Comparison of ENCODE assay signal across 7 cellular contexts in the genomic region with DNA sequence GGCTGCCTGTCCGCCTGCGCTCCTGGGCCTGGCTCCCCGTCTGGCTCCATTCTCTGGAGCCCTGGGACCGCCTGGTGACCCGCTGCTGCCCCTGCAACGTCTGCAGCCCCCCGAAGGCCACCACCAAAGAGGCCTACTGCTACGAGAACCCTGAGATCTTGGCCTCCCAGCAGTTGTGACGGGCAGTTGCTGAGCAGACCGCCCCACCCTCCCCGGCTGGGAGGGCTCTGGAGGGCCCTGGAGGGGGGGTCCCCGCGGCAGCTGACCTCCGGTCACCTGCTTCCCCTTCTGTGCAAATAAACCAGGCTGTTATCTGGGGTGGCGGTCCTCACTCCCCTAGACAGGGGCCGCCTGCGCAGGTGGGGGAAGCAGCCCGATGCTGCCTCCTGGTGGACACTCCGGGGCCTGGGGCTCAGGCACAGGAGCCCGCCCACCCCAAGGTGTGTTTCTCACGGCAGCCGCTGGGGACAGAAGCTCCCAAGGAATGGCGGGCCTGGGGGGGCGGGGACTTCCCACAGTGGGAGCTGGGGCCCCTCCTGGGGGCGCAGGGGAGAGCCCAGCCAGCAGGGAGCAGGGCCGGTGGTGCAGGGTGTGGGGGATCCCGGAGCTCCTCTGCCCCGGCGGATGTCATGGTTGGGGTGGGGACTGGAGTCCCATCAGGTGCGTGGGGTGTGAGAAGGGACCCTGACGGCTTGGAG. TPM values are rescaled to one million over a fixed set of nuclear protein-coding genes. Genes with fewer than 3 reads are reported as not detected.
DNase-seq lines count a peak whose midpoint lies in the region; TF ChIP-seq lines count a peak whose summit lies in the region.

No MANE protein-coding gene starts in this region.

- TF ChIP-seq EP300 in tibial nerve (IDR thresholded peaks at IDR 0.05) = peak in 1 of 2 donors; percentile 13

- peak overlapping the region; percentile 42 for H3K4me2 ChIP-seq in trophoblast cell (ENCODE audit: low read length)

- H2AK5ac ChIP-seq in trophoblast cell (ENCODE audit: low read length) = peak overlapping the region; percentile 66

- no peak overlapping the region for H2AFZ ChIP-seq in trophoblast cell (ENCODE audit: insufficient read depth, low read length, poor library complexity)

- no peak overlapping the region for H2BK12ac ChIP-seq in trophoblast cell (ENCODE audit: low read length)

- H3K36me3 ChIP-seq in SK-N-MC (ENCODE audit: insufficient read depth, low read length) (no peaks in the 10 kb centered on the region), trophoblast cell (ENCODE audit: control insufficient read depth in 1 of 2, insufficient read depth in 2 of 2, low read length in 2 of 2) (no peaks in the 10 kb centered on the region), tibial nerve (no peaks in the 10 kb centered on the region)

- peak overlapping the region; percentile 17 for H3K4ac ChIP-seq in trophoblast cell (ENCODE audit: low read depth, low read length)

- H4K12ac ChIP-seq in trophoblast cell (ENCODE audit: low read depth, low read length) = no peak overlapping the region

- H3K4me3 ChIP-seq in SK-N-MC (peak overlapping the region; percentile 49), trophoblast cell (ENCODE audit: low read depth, low read length) (no peak overlapping the region), tibial nerve (peak overlapping the region in 2 of 4 donors; percentile 15 to 27)

- H3K14ac ChIP-seq in trophoblast cell (ENCODE audit: low read length) = peak overlapping the region; percentile 10

- H4K91ac ChIP-seq in trophoblast cell (ENCODE audit: low read depth, low read length) = no peak overlapping the region

- H2BK120ac ChIP-seq in trophoblast cell (ENCODE audit: insufficient read depth, low read length, poor library complexity) = no peak overlapping the region

- H3K27ac ChIP-seq in SK-N-MC = no peak overlapping the region
- H3K27ac ChIP-seq in trophoblast cell (ENCODE audit: low read depth, low read length) = no peak overlapping the region
- H3K27ac ChIP-seq in tibial nerve = peak overlapping the region in 2 of 4 donors; percentile 37 to 43

- TF ChIP-seq POLR2A in tibial nerve (IDR thresholded peaks at IDR 0.05) = peak in 1 of 2 donors; percentile 18

- H3K18ac ChIP-seq in trophoblast cell (ENCODE audit: low read length) = peak overlapping the region; percentile 30

- H3K23ac ChIP-seq in trophoblast cell (ENCODE audit: low read length) = no peak overlapping the region

- WGBS in trophoblast cell (ENCODE audit: extremely low coverage, insufficient coverage, insufficient read length) = no CpG with 5 or more reads among the region's 31 CpGs
- 7 to 15% methylated on average over 11 to 23 of the region's 31 CpGs for WGBS in tibial nerve, 2 donors

- peak; percentile 97 for DNase-seq in GM13976 (ENCODE audit: low spot score)
- DNase-seq in NAMALWA (ENCODE audit: low spot score) = peak; percentile 90
- no peak for DNase-seq in SK-N-MC (ENCODE audit: low read depth, low spot score)
- DNase-seq in activated naive CD4-positive, alpha-beta T cell treated with Interleukin-2 at 50 U/mL for 16 hours = peak; percentile 92
- peak; percentile 83 for DNase-seq in glomerular visceral epithelial cell (ENCODE audit: extremely low spot score)
- peak; percentile 75 to 84 for DNase-seq in trophoblast cell
- peak; percentile 68 to 72 for DNase-seq in tibial nerve (ENCODE audit: low spot score in 2 of 2)

- H3K9ac ChIP-seq in SK-N-MC (ENCODE audit: insufficient read length) (no peak overlapping the region), trophoblast cell (ENCODE audit: low read length) (no peak overlapping the region)

- H4K8ac ChIP-seq in trophoblast cell (ENCODE audit: low read depth, low read length) = peak overlapping the region; percentile 22

- no peak overlapping the region for H2BK5ac ChIP-seq in trophoblast cell (ENCODE audit: low read depth, low read length, poor library complexity)

- in situ Hi-C loops in GM13976 (cut with MboI; ENCODE audit: low sequenced_read_pairs, unreplicated experiment) = no loop called here

- H3K4me1 ChIP-seq in trophoblast cell (ENCODE audit: control insufficient read depth in 1 of 2, insufficient read depth in 2 of 2, low read length in 2 of 2) (peaks cover 5% of the 10 kb centered on the region in 2 experiments), tibial nerve (peaks cover 0 to 49% (median 23%) of the 10 kb centered on the region in 4 donors)

- TF ChIP-seq CTCF in GM13976 (IDR thresholded peaks at IDR 0.05; ENCODE audit: borderline replicate concordance, control extremely low read depth, extremely low read depth, insufficient read depth, missing control alignments) (peak; percentile 100), tibial nerve (IDR thresholded peaks at IDR 0.05) (peak; percentile 97 to 99 (median 98))

- H3K9me3 ChIP-seq in SK-N-MC (ENCODE audit: low read depth, low read length) = no peaks in the 10 kb centered on the region
- no peaks in the 10 kb centered on the region for H3K9me3 ChIP-seq in trophoblast cell (ENCODE audit: insufficient read depth, low read depth, low read length)
- no peaks in the 10 kb centered on the region for H3K9me3 ChIP-seq in tibial nerve

- H3K27me3 ChIP-seq in trophoblast cell (ENCODE audit: insufficient read depth, low read length) = no peaks in the 10 kb centered on the region
- peaks cover 0 to 31% of the 10 kb centered on the region in 2 donors for H3K27me3 ChIP-seq in tibial nerve

- H3K79me1 ChIP-seq in trophoblast cell (ENCODE audit: low read length) = peaks cover 8% of the 10 kb centered on the region

- peaks cover 7% of the 10 kb centered on the region for H3K79me2 ChIP-seq in trophoblast cell (ENCODE audit: control insufficient read depth, insufficient read depth, low read length, poor library complexity)

RNA-seq across cellular contexts. Expression of a gene that starts 4.7 kb away (rescaled TPM):
- polyA plus RNA-seq in trophoblast cell (2013) = 432 and 443 TPM in 2 replicates
- 100 to 1,000 TPM; 102 to 190 (median 161) TPM for total RNA-seq in tibial nerve

RNA-seq across cellular contexts. Expression of a gene that starts 5.7 kb away (rescaled TPM):
- not detected in 2 replicates for polyA plus RNA-seq in trophoblast cell (2013)
- total RNA-seq in tibial nerve = not detected

RNA-seq across cellular contexts. Expression of a gene that starts 9.1 kb away (rescaled TPM):
- polyA plus RNA-seq in trophoblast cell (2013) = 0.06 TPM in 1 of 2 replicates, not detected in the other
- total RNA-seq in tibial nerve = not detected

RNA-seq across cellular contexts. Expression of a gene that starts 11.4 kb away (rescaled TPM):
- 0.57 and 0.61 TPM in 2 replicates for polyA plus RNA-seq in trophoblast cell (2013)
- not detected for total RNA-seq in tibial nerve

RNA-seq across cellular contexts. Expression of a gene that starts 14.3 kb away (rescaled TPM):
- 4.7 and 5.3 TPM in 2 replicates for polyA plus RNA-seq in trophoblast cell (2013)
- total RNA-seq in tibial nerve = 1 to 10 TPM in 3 of 4 donors, under 1 TPM in 1; 0.63 to 8.1 (median 1.5) TPM
